Comparison of ENCODE assay signal across 8 cellular contexts in the genomic region with DNA sequence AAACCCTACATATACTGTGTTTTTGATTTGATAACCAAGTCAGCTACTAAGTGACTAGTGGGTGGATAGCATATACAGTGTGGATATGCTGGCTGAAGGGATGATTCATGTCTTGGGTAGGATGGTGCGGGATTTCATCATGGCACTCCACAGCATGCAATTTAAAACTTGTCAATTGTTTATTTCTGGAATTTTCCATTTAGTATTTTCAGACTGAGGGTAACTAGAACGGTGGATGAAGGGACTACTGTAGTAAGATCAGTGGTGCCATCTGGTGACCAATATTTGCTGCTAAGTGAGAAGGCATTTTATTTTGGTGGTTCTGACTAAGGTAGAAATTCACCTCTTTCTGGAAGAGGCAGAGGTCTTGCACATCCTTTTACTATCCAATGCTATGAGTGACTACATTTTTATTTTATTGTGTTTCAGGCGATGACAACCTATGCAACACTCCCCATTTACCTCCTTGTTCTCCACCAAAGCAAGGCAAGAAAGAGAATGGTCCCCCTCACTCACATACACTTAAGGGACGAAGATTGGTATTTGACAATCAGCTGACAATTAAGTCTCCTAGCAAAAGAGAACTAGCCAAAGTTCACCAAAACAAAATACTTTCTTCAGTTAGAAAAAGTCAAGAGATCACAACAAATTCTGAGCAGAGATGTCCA. TPM values are rescaled to one million over a fixed set of nuclear protein-coding genes. Genes with fewer than 3 reads are reported as not detected.
DNase-seq lines count a peak whose midpoint lies in the region; ATAC-seq and TF ChIP-seq lines count a peak whose summit lies in the region.

No MANE protein-coding gene starts in this region.

- H3K27ac Mint-ChIP-seq in nephron progenitor cell = no peak overlapping the region

- no peak for TF ChIP-seq POLR2A in IMR-90 (IDR thresholded peaks at IDR 0.05; ENCODE audit: low read depth, low read length)

- H2BK5ac ChIP-seq in IMR-90 (ENCODE audit: low read depth, low read length, poor library complexity, severe bottlenecking) = peak overlapping the region; percentile 53

- peaks cover 22% of the 10 kb centered on the region for H3K4me1 Mint-ChIP-seq in nephron progenitor cell

- intact Hi-C loops in IMR-90 (cut with micrococcal nuclease) = loop anchor here (1.0 to 2.0 kb wide), 3 partner anchors 88 to 277 kb away; no protein-coding TSS in a partner anchor
- intact Hi-C loops in dorsolateral prefrontal cortex (cut with DNase I) = loop anchor here in 1 of 2 donors (2.0 to 5.0 kb wide), 2 partner anchors 88 to 278 kb away; no protein-coding TSS in a partner anchor

- no peak overlapping the region for H4K91ac ChIP-seq in IMR-90 (ENCODE audit: insufficient read depth, low read depth, low read length)

- H3K79me1 ChIP-seq in IMR-90 (ENCODE audit: low read depth in 1 of 2, low read length in 2 of 2) = peaks cover 6 to 22% of the 10 kb centered on the region in 2 experiments; a peak in 3 of 4 replicates

- no peaks in the 10 kb centered on the region for H3K9me3 ChIP-seq in IMR-90 (ENCODE audit: control insufficient read depth, insufficient read depth, low read length)

- no peak overlapping the region for H3K4me3 Mint-ChIP-seq in nephron progenitor cell

- H3K4ac ChIP-seq in IMR-90 (ENCODE audit: low read depth, low read length) = peak overlapping the region; percentile 57; the same call in 1 of the 2 replicates

- no TSS peak for BruUV-seq in IMR-90 (replicated peaks; lab: Mats Ljungman, UMichigan)

- dilution Hi-C loops in IMR-90 (cut with HindIII; ENCODE audit: low sequenced_read_pairs, unreplicated experiment) = no loop called here

- H3K4me3 ChIP-seq in IMR-90 (ENCODE audit: insufficient read depth, low read depth, low read length) (no peak overlapping the region), dorsolateral prefrontal cortex (no peak overlapping the region)

- peak overlapping the region; percentile 37; the same call in 1 of the 2 replicates for H2BK20ac ChIP-seq in IMR-90 (ENCODE audit: low read depth, low read length)

- TF ChIP-seq CTCF in IMR-90 (conservative IDR thresholded peaks at IDR 0.05; ENCODE audit: low read depth, low read length) (peak; percentile 84), dorsolateral prefrontal cortex (IDR thresholded peaks at IDR 0.05 in 54 of 56, conservative IDR thresholded peaks at IDR 0.05 in 2 of 56; ENCODE audit: low read depth in 1 of 56, partially characterized antibody in 56 of 56) (peak; percentile 29 to 78 (median 67)), nephron progenitor cell (IDR thresholded peaks at IDR 0.05) (peak; percentile 49)

- WGBS in IMR-90 (ENCODE audit: extremely low coverage in 2 of 2, insufficient read length in 1 of 2), 2 experiments = no CpG with 5 or more reads among the region's 4 CpGs

- H3K18ac ChIP-seq in IMR-90 (ENCODE audit: low read depth, low read length) = no peak overlapping the region

- no peak overlapping the region for H3K9ac ChIP-seq in IMR-90 (ENCODE audit: low read depth, low read length)

- peaks cover 7% of the 10 kb centered on the region for H3K9me1 ChIP-seq in IMR-90 (ENCODE audit: insufficient read depth, low read length)

- H4K8ac ChIP-seq in IMR-90 (ENCODE audit: low read depth in 2 of 2, low read length in 2 of 2) = peak overlapping the region in 1 of 2 experiments; percentile 43; a peak in 1 of 4 replicates

- no peak overlapping the region for H2BK120ac ChIP-seq in IMR-90 (ENCODE audit: low read depth, low read length)

- peaks cover 6% of the 10 kb centered on the region for H3K4me1 ChIP-seq in IMR-90 (ENCODE audit: control insufficient read depth, insufficient read depth, low read length)

- 0 out of 3 replicates have a peak overlapping the region, but pooled peaks have one; percentile 11 for H2BK15ac ChIP-seq in IMR-90 (ENCODE audit: low read depth, low read length)

- no peak overlapping the region for H3K14ac ChIP-seq in IMR-90 (replicated peaks; ENCODE audit: low read depth, low read length)

- ATAC-seq in IMR-90 (ENCODE audit: low read depth) (peak; percentile 56), GM18519 (IDR thresholded peaks at IDR 0.05; ENCODE audit: low FRiP score, unreplicated experiment) (no peak)

- no peak overlapping the region; the same call in 1 of the 2 replicates for H4K5ac ChIP-seq in IMR-90 (ENCODE audit: low read depth, low read length)

- no peaks in the 10 kb centered on the region for H3K27me3 Mint-ChIP-seq in nephron progenitor cell (ENCODE audit: low read depth, poor library complexity)

- DNase-seq in NCI-H2029 (lab: John Stamatoyannopoulos, UW) (peak; percentile 63), NCI-H2029 treated with DMSO at 0.1 percent for 48 hours (lab: John Stamatoyannopoulos, UW) (no peak), IMR-90 (peak; percentile 97), SK-MEL-5 (ENCODE audit: low read depth, low spot score) (peak; percentile 79), dorsolateral prefrontal cortex (peak in 1 of 10 donors; percentile 72), nephron progenitor cell (no peak), occipital lobe (lab: John Stamatoyannopoulos, UW) (no peak)

- no peak overlapping the region for H2AK9ac ChIP-seq in IMR-90 (replicated peaks; ENCODE audit: low read depth, low read length, poor library complexity)

- H3K27me3 ChIP-seq in IMR-90 (ENCODE audit: control insufficient read depth, insufficient read depth, low read length) (no peaks in the 10 kb centered on the region), dorsolateral prefrontal cortex (no peaks in the 10 kb centered on the region)

- H2AK5ac ChIP-seq in IMR-90 (ENCODE audit: low read depth, low read length) = no peak overlapping the region

- CTCF ChIA-PET in IMR-90 (lab: Yijun Ruan, JAX) = interaction anchor here (0.9 to 2.1 kb wide), 4 partner anchors 87 to 99 kb away, joined by 4 to 7 read pairs (median 5); no protein-coding TSS in a partner anchor

- no peaks in the 10 kb centered on the region for H4K20me1 ChIP-seq in IMR-90 (ENCODE audit: insufficient read depth, low read length)

- no peak overlapping the region for H3K56ac ChIP-seq in IMR-90 (ENCODE audit: extremely low read depth, insufficient read depth, low read length)

- no peak overlapping the region for H3K23ac ChIP-seq in IMR-90 (ENCODE audit: low read depth, low read length)

- H3K36me3 ChIP-seq in IMR-90 (ENCODE audit: control insufficient read depth, insufficient read depth, low read length) = peaks cover under 1% of the 10 kb centered on the region

- peak overlapping the region; percentile 67 for H3K4me2 ChIP-seq in IMR-90 (ENCODE audit: low read depth, low read length)

- POLR2A ChIA-PET in IMR-90 (lab: Charles Lee; ENCODE audit: unreplicated experiment) = no interaction called here

- H3K9me3 Mint-ChIP-seq in nephron progenitor cell = peaks cover 3% of the 10 kb centered on the region

- peak; percentile 81 for TF ChIP-seq RAD21 in IMR-90 (IDR thresholded peaks at IDR 0.05; ENCODE audit: low read length)

- H3K27ac ChIP-seq in IMR-90 (ENCODE audit: insufficient read depth, low read length) = no peak overlapping the region; the same call in 1 of the 2 replicates
- peak overlapping the region in 35 of 59 donors; percentile 1 to 84 (median 36) for H3K27ac ChIP-seq in dorsolateral prefrontal cortex

- in situ Hi-C loops in IMR-90 (cut with MboI; ENCODE audit: low sequenced_read_pairs) (loop anchor here (5.0 kb wide), 1 partner anchor 83 kb away; no protein-coding TSS in a partner anchor), SK-MEL-5 (cut with HindIII; ENCODE audit: low pct_unique_long_range_greater_than_20kb, low sequenced_read_pairs) (no loop called here)

- H2AFZ ChIP-seq in IMR-90 (replicated peaks; ENCODE audit: low read length, poor library complexity) = no peak overlapping the region

- H3K36me3 Mint-ChIP-seq in nephron progenitor cell (ENCODE audit: low read depth) = peaks cover 45% of the 10 kb centered on the region

TF ChIP-seq in IMR-90, 13 proteins besides CTCF, POLR2A, EP300 and RAD21 (continues in another document):
- TF ChIP-seq MAFK (IDR thresholded peaks at IDR 0.05; ENCODE audit: low read depth, low read length) (no peak), SMC3 (IDR thresholded peaks at IDR 0.05; ENCODE audit: low read depth, low read length) (peak; percentile 80), NFE2L2 (IDR thresholded peaks at IDR 0.05; ENCODE audit: low read depth, low read length) (no peak), CHD1 (IDR thresholded peaks at IDR 0.05; ENCODE audit: low read depth, low read length) (no peak), MAZ (IDR thresholded peaks at IDR 0.05; ENCODE audit: borderline replicate concordance, low read depth, low read length) (no peak), RFX5 (IDR thresholded peaks at IDR 0.05; ENCODE audit: low read depth, low read length) (no peak), FOS (IDR thresholded peaks at IDR 0.05; ENCODE audit: low read depth, low read length) (peak; percentile 75), RCOR1 (IDR thresholded peaks at IDR 0.05; ENCODE audit: insufficient replicate concordance, low read length) (peak; percentile 46), MXI1 (IDR thresholded peaks at IDR 0.05; ENCODE audit: borderline replicate concordance, low read depth, low read length) (peak; percentile 66; the same call in 1 of the 2 replicates)
- TF ChIP-seq, protein P1, sequence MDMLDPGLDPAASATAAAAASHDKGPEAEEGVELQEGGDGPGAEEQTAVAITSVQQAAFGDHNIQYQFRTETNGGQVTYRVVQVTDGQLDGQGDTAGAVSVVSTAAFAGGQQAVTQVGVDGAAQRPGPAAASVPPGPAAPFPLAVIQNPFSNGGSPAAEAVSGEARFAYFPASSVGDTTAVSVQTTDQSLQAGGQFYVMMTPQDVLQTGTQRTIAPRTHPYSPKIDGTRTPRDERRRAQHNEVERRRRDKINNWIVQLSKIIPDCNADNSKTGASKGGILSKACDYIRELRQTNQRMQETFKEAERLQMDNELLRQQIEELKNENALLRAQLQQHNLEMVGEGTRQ (IDR thresholded peaks at IDR 0.05; ENCODE audit: low read depth, low read length) = no peak

RNA-seq across cellular contexts. Expression of gene CDC6, which starts 3.1 kb away (rescaled TPM):
- total RNA-seq in IMR-90 (2012; rRNA removed) (25.6 and 27.8 TPM in 2 replicates), dorsolateral prefrontal cortex (10 to 100 TPM in 12 of 120 experiments, 1 to 10 TPM in 108; 1.0 to 12.6 (median 6.7) TPM), occipital lobe (1.6 TPM)
- 13.8 and 15.3 TPM in 2 replicates for polyA plus RNA-seq in IMR-90 (2012; rRNA removed)
- polyA plus RNA-seq in IMR-90 (2012; cell fraction: cytosol; rRNA removed) = 4.2 and 16.4 TPM in 2 replicates
- 3.9 and 9.1 TPM in 2 replicates for polyA plus RNA-seq in IMR-90 (2012; cell fraction: nucleus; rRNA removed; ENCODE audit: low replicate concordance)
- total RNA-seq in SK-MEL-5 (2014; rRNA removed; shearing (Covaris generic)) = 54.7 TPM in 2 replicates
- polyA plus RNA-seq in SK-MEL-5 (2015; cell fraction: cytosol; rRNA removed) = 47.1 and 54.0 TPM in 2 replicates
- 47.8 and 53.1 TPM in 2 replicates for polyA plus RNA-seq in SK-MEL-5 (2015; cell fraction: nucleus; rRNA removed)

RNA-seq across cellular contexts. Expression of gene RARA, which starts 18.2 kb away (rescaled TPM):
- total RNA-seq in IMR-90 (2012; rRNA removed) (7.2 and 9.0 TPM in 2 replicates), dorsolateral prefrontal cortex (10 to 100 TPM; 10.4 to 38.8 (median 22.5) TPM), occipital lobe (7.2 TPM)
- polyA plus RNA-seq in IMR-90 (2012; rRNA removed) = 12.7 and 13.6 TPM in 2 replicates
- 11.3 and 18.9 TPM in 2 replicates for polyA plus RNA-seq in IMR-90 (2012; cell fraction: cytosol; rRNA removed)
- polyA plus RNA-seq in IMR-90 (2012; cell fraction: nucleus; rRNA removed; ENCODE audit: low replicate concordance) = 11.5 and 14.7 TPM in 2 replicates
- 7.6 and 9.0 TPM in 2 replicates for total RNA-seq in SK-MEL-5 (2014; rRNA removed; shearing (Covaris generic))
- polyA plus RNA-seq in SK-MEL-5 (2015; cell fraction: cytosol; rRNA removed) = 25.5 and 26.4 TPM in 2 replicates
- 10.9 and 16.4 TPM in 2 replicates for polyA plus RNA-seq in SK-MEL-5 (2015; cell fraction: nucleus; rRNA removed)

Comparison
In these comparisons a context has a peak if more than half of its experiments do, and no peak if none do; other contexts are left out.
1. DNase-seq: peak in NCI-H2029 (single experiment), IMR-90 (single experiment) and SK-MEL-5 (single experiment); none in NCI-H2029 treated with DMSO at 0.1 percent for 48 hours (single experiment), nephron progenitor cell (single experiment) and occipital lobe (single experiment).
2. Peak in every context shown above with its lines, with median percentiles within 50 percentile points of each other: CTCF ChIP-seq.